ENCODE assay signal across 8 cellular contexts in genomic region chr11:125263268-125263790, GRCh38.
DNase-seq lines count a peak whose midpoint lies in the region; FAIRE-seq and TF ChIP-seq lines count a peak whose summit lies in the region.

No MANE protein-coding gene starts in this region.

- no peak overlapping the region for H3K4me3 ChIP-seq in kidney (ENCODE audit: low read length in 2 of 2)

- FAIRE-seq in kidney (lab: Jason Lieb, UNC), result no peak

- H3K9me3 ChIP-seq in kidney (ENCODE audit: control insufficient read depth in 1 of 2, low read length in 2 of 2), result no peaks in the 10 kb centered on the region

- no peak overlapping the region for H3K9ac ChIP-seq in kidney (ENCODE audit: low read length in 2 of 2)

- peaks cover 9 to 15% of the 10 kb centered on the region in 2 donors for H3K4me1 ChIP-seq in kidney (ENCODE audit: control insufficient read depth in 1 of 2, insufficient read depth in 1 of 2, low read depth in 1 of 2, low read length in 2 of 2)

- no peaks in the 10 kb centered on the region for H3K36me3 ChIP-seq in kidney (ENCODE audit: control insufficient read depth in 1 of 2, insufficient read depth in 2 of 2, low read length in 2 of 2)

- TF ChIP-seq CTCF in kidney (IDR thresholded peaks at IDR 0.05; ENCODE audit: borderline replicate concordance, extremely low read depth, insufficient read depth), result no peak

- DNase-seq in HS-5 (ENCODE audit: low read depth), result peak; percentile 88
- peak; percentile 30 for DNase-seq in cerebellum (ENCODE audit: low spot score)
- peak; percentile 95 for DNase-seq in kidney
- peak; percentile 99 for DNase-seq in smooth muscle cell of the brain vasculature (ENCODE audit: low read depth, low spot score)
- DNase-seq in OCI-M2 (lab: John Stamatoyannopoulos, UW; ENCODE audit: unreplicated experiment), result no peak
- no peak for DNase-seq in stimulated activated naive CD4-positive, alpha-beta T cell (lab: John Stamatoyannopoulos, UW)
- no peak for DNase-seq in SHP77 treated with DMSO at 0.1 percent for 48 hours (lab: John Stamatoyannopoulos, UW)
- DNase-seq in stimulated activated CD4-positive, alpha-beta T cell treated with anti-CD3 and anti-CD28 coated beads, Interleukin-4, amount 100 ng/mL, for 1 hour, result no peak

- H3K27ac ChIP-seq in kidney (ENCODE audit: low read depth in 2 of 2, low read length in 2 of 2), result peak overlapping the region in 1 of 2 donors; percentile 52

- intact Hi-C loops in kidney (cut with DNase I), result no loop called here

Comparison
In these comparisons a context has a peak if more than half of its experiments do, and no peak if none do; other contexts are left out.
1. DNase-seq: peak in HS-5 (single experiment), cerebellum (single experiment), kidney (single experiment) and smooth muscle cell of the brain vasculature (single experiment); none in OCI-M2 (single experiment), stimulated activated naive CD4-positive, alpha-beta T cell (0 of 6), SHP77 treated with DMSO at 0.1 percent for 48 hours (single experiment) and stimulated activated CD4-positive, alpha-beta T cell treated with anti-CD3 and anti-CD28 coated beads, Interleukin-4, amount 100 ng/mL, for 1 hour (single experiment).